In the genomic region with DNA sequence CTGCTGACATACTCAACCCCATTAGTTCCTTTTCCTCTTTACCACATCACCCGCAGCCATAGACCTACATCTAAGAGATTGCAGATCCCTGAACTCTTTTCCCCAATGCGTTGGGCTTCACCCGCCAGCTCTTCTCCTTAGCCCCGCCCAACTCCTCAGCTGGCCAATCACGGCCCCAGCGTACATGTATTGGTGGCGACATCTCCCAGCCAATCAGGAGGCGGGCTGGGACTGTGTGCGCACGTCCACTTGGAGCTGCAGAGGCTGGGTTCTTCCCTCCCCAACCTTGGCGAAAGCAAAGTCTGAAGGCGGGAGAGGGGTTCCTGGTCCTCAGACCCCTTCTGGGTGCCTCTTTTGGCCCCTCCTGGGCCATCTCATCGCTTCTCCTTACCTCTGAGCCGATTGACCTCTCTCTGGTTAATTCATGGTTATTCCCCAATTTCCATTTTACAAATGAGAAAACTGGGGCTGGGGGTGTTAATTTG, we compare ENCODE assay signal across 8 cellular contexts. TPM values are rescaled to one million over a fixed set of nuclear protein-coding genes. Genes with fewer than 3 reads are reported as not detected.
DNase-seq lines count a peak whose midpoint lies in the region; ATAC-seq and TF ChIP-seq lines count a peak whose summit lies in the region.

No MANE protein-coding gene starts in this region.

- peak overlapping the region; percentile 56 for H3K4me2 ChIP-seq in SK-N-SH

- intact Hi-C loops in heart left ventricle (cut with DNase I) = no loop called here

- H3K27me3 ChIP-seq in BJ (ENCODE audit: control insufficient read depth, insufficient read depth, low read length) (peaks cover 6% of the 10 kb centered on the region), SK-N-SH (ENCODE audit: insufficient read depth) (peaks cover 37% of the 10 kb centered on the region), heart left ventricle (peaks cover 0 to 24% (median 5%) of the 10 kb centered on the region in 9 donors), tibial nerve (peaks cover 0 to 19% of the 10 kb centered on the region in 2 donors)

- no peak for TF ChIP-seq RAD21 in SK-N-SH (IDR thresholded peaks at IDR 0.05; ENCODE audit: low read length)

- H4K20me1 ChIP-seq in SK-N-SH (ENCODE audit: insufficient read depth) = no peaks in the 10 kb centered on the region

- no peaks in the 10 kb centered on the region for H3F3A ChIP-seq in SK-N-SH (replicated peaks; ENCODE audit: insufficient read depth)

- CTCF ChIA-PET in BJ (lab: Yijun Ruan, JAX) (interaction anchor here (0.7 to 1.3 kb wide), 4 partner anchors 11 to 36 kb away, joined by 3 to 8 read pairs (median 4); a partner anchor contains a TSS), SK-N-SH (lab: Yijun Ruan, JAX) (interaction anchor here (1.0 kb wide), 1 partner anchor 10 kb away, joined by 3 read pairs; a partner anchor contains a TSS)

- no peaks in the 10 kb centered on the region for H3K79me2 ChIP-seq in SK-N-SH (ENCODE audit: insufficient read depth)

- H3K4me3 ChIP-seq in BJ (ENCODE audit: low read depth, low read length) (peak overlapping the region; percentile 35), SK-N-SH (ENCODE audit: low read depth in 2 of 2, low read length in 1 of 2) (peak overlapping the region; percentile 12 to 49; a peak in 2 of 4 replicates), heart left ventricle (peak overlapping the region; percentile 7 to 58 (median 49)), tibial nerve (peak overlapping the region; percentile 32 to 54 (median 44))

- no peaks in the 10 kb centered on the region; a peak in 1 of 4 replicates for H3K4me1 ChIP-seq in SK-N-SH (ENCODE audit: control insufficient read depth in 1 of 2, insufficient read depth in 2 of 2, low read depth in 1 of 2, low read length in 1 of 2)
- H3K4me1 ChIP-seq in heart left ventricle = peaks cover 0 to 22% (median 4%) of the 10 kb centered on the region in 12 donors
- H3K4me1 ChIP-seq in tibial nerve = peaks cover 0 to 22% (median 9%) of the 10 kb centered on the region in 4 donors

- WGBS in SK-N-SH (ENCODE audit: low lambda C conversion rate) = 0% methylated on average over 14 of the region's 14 CpGs
- WGBS in heart left ventricle, 4 donors = 4 to 7% (median 6%) methylated on average over 14 of the region's 14 CpGs
- 5 to 6% methylated on average over 14 of the region's 14 CpGs for WGBS in tibial nerve, 2 donors

- H3K27ac ChIP-seq in SK-N-SH (ENCODE audit: low read depth in 2 of 2, low read length in 1 of 2) (no peak overlapping the region), heart left ventricle (peak overlapping the region; percentile 26 to 90 (median 80)), tibial nerve (peak overlapping the region; percentile 62 to 93 (median 80))

- TF ChIP-seq POLR2A in heart left ventricle (IDR thresholded peaks at IDR 0.05) (peak in 1 of 2 donors; percentile 50), tibial nerve (IDR thresholded peaks at IDR 0.05) (peak; percentile 59 to 67)

- peak; percentile 100 for ATAC-seq in GM19328 (IDR thresholded peaks at IDR 0.05; ENCODE audit: unreplicated experiment)
- peak; percentile 99 for ATAC-seq in HG03460 (IDR thresholded peaks at IDR 0.05; ENCODE audit: unreplicated experiment)
- peak; percentile 98 to 99 (median 98) for ATAC-seq in heart left ventricle

- no peaks in the 10 kb centered on the region for H3K9me2 ChIP-seq in SK-N-SH

- TF ChIP-seq EP300 in SK-N-SH (IDR thresholded peaks at IDR 0.05; ENCODE audit: borderline replicate concordance in 1 of 2, low read depth in 1 of 2, low read length in 1 of 2) (no peak), tibial nerve (IDR thresholded peaks at IDR 0.05) (peak in 1 of 2 donors; percentile 83)

- POLR2A ChIA-PET in BJ (lab: Charles Lee) = no interaction called here
- POLR2A ChIA-PET in SK-N-SH (lab: Yijun Ruan, JAX) = no interaction called here

- DNase-seq in BJ (ENCODE audit: low read depth) (no peak), SK-N-SH (peak; percentile 68), heart left ventricle (peak; percentile 91 to 95 (median 94)), pons (ENCODE audit: low spot score) (peak; percentile 95), tibial nerve (ENCODE audit: low spot score in 2 of 2) (peak; percentile 85 to 96)
- peak; percentile 62 for DNase-seq in activated naive CD8-positive, alpha-beta T cell treated with anti-CD3 and anti-CD28 coated beads, Interleukin-2, amount 50 U/mL, for 16 hours (ENCODE audit: low read depth, low spot score)

- H2AFZ ChIP-seq in SK-N-SH (ENCODE audit: low read depth) = peak overlapping the region; percentile 78

- H3K36me3 ChIP-seq in BJ (ENCODE audit: control insufficient read depth, insufficient read depth, low read length) (no peaks in the 10 kb centered on the region), SK-N-SH (replicated peaks in 1 of 2; ENCODE audit: control insufficient read depth in 1 of 2, insufficient read depth in 2 of 2, low read length in 1 of 2) (no peaks in the 10 kb centered on the region), heart left ventricle (no peaks in the 10 kb centered on the region), tibial nerve (no peaks in the 10 kb centered on the region)

- H3K9ac ChIP-seq in SK-N-SH = no peak overlapping the region

- TF ChIP-seq CTCF in BJ (IDR thresholded peaks at IDR 0.05; ENCODE audit: insufficient read depth, low read depth, low read length) (no peak), SK-N-SH (IDR thresholded peaks at IDR 0.05) (no peak), heart left ventricle (IDR thresholded peaks at IDR 0.05) (no peak), tibial nerve (IDR thresholded peaks at IDR 0.05) (no peak)

- H3K9me3 ChIP-seq in SK-N-SH = no peaks in the 10 kb centered on the region
- no peaks in the 10 kb centered on the region for H3K9me3 ChIP-seq in heart left ventricle
- H3K9me3 ChIP-seq in tibial nerve = no peaks in the 10 kb centered on the region

TF ChIP-seq in SK-N-SH, 30 proteins besides CTCF, POLR2A, EP300 and RAD21:
- TF ChIP-seq TCF12 (IDR thresholded peaks at IDR 0.05) (no peak), GATA2 (CRISPR knock-in tag; IDR thresholded peaks at IDR 0.05) (no peak)

RNA-seq across cellular contexts. Expression of a gene that starts 11.0 kb away (rescaled TPM):
- polyA plus RNA-seq in BJ (2011; rRNA removed) = 0.05 and 0.09 TPM in 2 replicates
- polyA minus RNA-seq in BJ (2011; rRNA and poly(A)+ RNA removed) = 0.14 TPM in 1 of 2 replicates, not detected in the other
- polyA plus RNA-seq in SK-N-SH (2012; rRNA removed) = not detected in 2 replicates
- 0.01 TPM in 1 of 2 replicates, not detected in the other for polyA plus RNA-seq in SK-N-SH (2012; cell fraction: cytosol; rRNA removed)
- 0.04 and 0.05 TPM in 2 replicates for polyA plus RNA-seq in SK-N-SH (2012; cell fraction: nucleus; rRNA removed)
- 1 to 10 TPM; 1.4 to 8.8 (median 3.5) TPM for total RNA-seq in heart left ventricle
- polyA plus RNA-seq in heart left ventricle = 1 to 10 TPM; 2.3 to 5.2 TPM
- 10 to 100 TPM in 2 of 4 donors, 1 to 10 TPM in 2; 6.5 to 37.5 (median 8.9) TPM for total RNA-seq in tibial nerve

RNA-seq across cellular contexts. Expression of a gene that starts 28.0 kb away (rescaled TPM):
- not detected in 2 replicates for polyA plus RNA-seq in BJ (2011; rRNA removed)
- polyA minus RNA-seq in BJ (2011; rRNA and poly(A)+ RNA removed) = not detected in 2 replicates
- not detected in 2 replicates for polyA plus RNA-seq in SK-N-SH (2012; rRNA removed)
- polyA plus RNA-seq in SK-N-SH (2012; cell fraction: cytosol; rRNA removed) = not detected in 2 replicates
- polyA plus RNA-seq in SK-N-SH (2012; cell fraction: nucleus; rRNA removed) = not detected in 2 replicates
- 100 to 1,000 TPM in 2 of 9 donors, 10 to 100 TPM in 7; 46.7 to 162 (median 60.9) TPM for total RNA-seq in heart left ventricle
- 100 to 1,000 TPM in 1 of 2 donors, 10 to 100 TPM in 1; 25.5 to 181 TPM for polyA plus RNA-seq in heart left ventricle
- total RNA-seq in tibial nerve = 10 to 100 TPM; 26.1 to 77.6 (median 42.5) TPM

Comparison
In these comparisons a context has a peak if more than half of its experiments do, and no peak if none do; other contexts are left out.
1. H3K27ac ChIP-seq: peak in heart left ventricle (12 of 12) and tibial nerve (4 of 4); none in SK-N-SH (0 of 2).
2. RNA of a gene that starts 28.0 kb away (polyA plus RNA-seq): 25.5 to 181 TPM in heart left ventricle; not detected in BJ and not detected in SK-N-SH; every median in the first group is over 10 times any median in the second.
3. Peak in every context shown above with its lines, with median percentiles within 50 percentile points of each other: H3K4me3 ChIP-seq and ATAC-seq.